ENCODE assay signal across 8 cellular contexts in the genomic region with DNA sequence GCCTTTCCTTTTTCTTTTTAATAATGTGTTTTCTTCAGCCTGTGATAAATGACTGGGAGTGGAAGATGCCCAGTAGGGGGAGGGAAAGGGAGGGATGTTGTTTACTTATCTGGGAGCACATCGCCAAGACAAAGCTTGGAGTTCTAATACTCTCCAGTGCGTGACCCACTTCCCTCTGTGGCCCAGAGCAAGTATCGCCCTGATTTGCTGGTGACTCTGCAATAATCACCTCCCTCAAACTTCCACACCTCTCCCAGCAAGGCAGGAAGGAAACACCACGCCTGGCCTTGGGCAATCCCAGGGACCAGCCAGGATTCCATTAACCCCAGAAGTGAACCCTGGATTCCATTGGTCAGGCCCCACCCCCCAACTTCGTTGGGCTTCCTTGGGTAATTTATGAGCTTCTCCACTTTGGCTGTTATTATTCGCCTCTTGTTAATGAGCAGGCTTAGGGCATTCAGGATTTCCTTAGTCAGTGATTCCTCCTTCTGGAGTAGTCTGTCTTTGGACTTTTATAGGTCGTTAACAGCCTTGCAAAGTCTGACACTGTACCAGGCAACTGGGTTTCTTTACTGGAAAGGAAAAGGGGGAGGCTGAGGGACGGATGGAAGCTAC. TPM values are rescaled to one million over a fixed set of nuclear protein-coding genes. Genes with fewer than 3 reads are reported as not detected.
A peak's percentile ranks its signal among the peaks of the same experiment; 100 is the strongest.
DNase-seq lines count a peak whose midpoint lies in the region; ATAC-seq and TF ChIP-seq lines count a peak whose summit lies in the region.

No MANE protein-coding gene starts in this region.

- intact Hi-C loops in CD14-positive monocyte (cut with micrococcal nuclease) (no loop called here), PC-3 (cut with micrococcal nuclease) (loop anchor here (1.0 to 5.0 kb wide), 4 partner anchors 12 to 97 kb away; no protein-coding TSS in a partner anchor), prostate gland (cut with DNase I) (no loop called here)

- no peaks in the 10 kb centered on the region for H4K20me1 ChIP-seq in PC-3 (ENCODE audit: low read length)

- peak overlapping the region; percentile 66 for H3K9ac ChIP-seq in PC-3 (ENCODE audit: low read length)

- H3K27ac ChIP-seq in PC-3 (ENCODE audit: low read length) (peak overlapping the region; percentile 96), prostate gland (peak overlapping the region; percentile 65 to 76)

- H2AFZ ChIP-seq in PC-3 (ENCODE audit: low read length) = peak overlapping the region; percentile 41; the same call in 1 of the 2 replicates

- peaks cover 17% of the 10 kb centered on the region for H3K4me1 Mint-ChIP-seq in CD14-positive monocyte

- peak overlapping the region; percentile 43 for H3K4me3 ChIP-seq in PC-3 (ENCODE audit: low read length)
- H3K4me3 ChIP-seq in fibroblast of pulmonary artery (replicated peaks; ENCODE audit: low read depth, low read length) = no peak overlapping the region
- no peak overlapping the region for H3K4me3 ChIP-seq in prostate gland

- H3K27me3 ChIP-seq in PC-3 (ENCODE audit: low read length) (no peaks in the 10 kb centered on the region), prostate gland (replicated peaks; ENCODE audit: insufficient read depth) (no peaks in the 10 kb centered on the region)

- POLR2A ChIA-PET in PC-3 (lab: Charles Lee; ENCODE audit: unreplicated experiment) = interaction anchor here (0.5 to 1.1 kb wide), 2 partner anchors 69 to 1107 kb away, joined by 3 to 4 read pairs; no protein-coding TSS in a partner anchor

- DNase-seq in CD14-positive monocyte (ENCODE audit: low spot score) (no peak), PC-3 (peak; percentile 84), fibroblast of pulmonary artery (ENCODE audit: low read depth) (peak; percentile 85), prostate gland (ENCODE audit: low spot score) (peak; percentile 76), cerebellum (ENCODE audit: low spot score) (no peak)

- TSS peak; percentile 74 for BruUV-seq in PC-3 (replicated peaks; lab: Mats Ljungman, UMichigan)

- H3K9me2 ChIP-seq in PC-3 (replicated peaks; ENCODE audit: low read length) = no peaks in the 10 kb centered on the region

- H3K4me2 ChIP-seq in PC-3 (ENCODE audit: low read length) = peak overlapping the region; percentile 75

- H3K79me2 ChIP-seq in PC-3 (ENCODE audit: low read length) = no peaks in the 10 kb centered on the region

- H3K36me3 Mint-ChIP-seq in CD14-positive monocyte = no peaks in the 10 kb centered on the region

- TF ChIP-seq CTCF in CD14-positive monocyte (IDR thresholded peaks at IDR 0.05) = no peak
- no peak for TF ChIP-seq CTCF in PC-3 (conservative IDR thresholded peaks at IDR 0.05; ENCODE audit: low read depth, low read length)
- no peak for TF ChIP-seq CTCF in fibroblast of pulmonary artery (IDR thresholded peaks at IDR 0.05; ENCODE audit: low read length, missing control alignments)
- peak in 3 of 4 experiments; percentile 23 to 46 (median 30) for TF ChIP-seq CTCF in prostate gland (IDR thresholded peaks at IDR 0.05)

- H3K27ac Mint-ChIP-seq in CD14-positive monocyte = peak overlapping the region in 5 of 7 donors; percentile 38 to 72 (median 50)

- no peaks in the 10 kb centered on the region for H3K9me3 ChIP-seq in PC-3 (ENCODE audit: low read length)
- H3K9me3 ChIP-seq in prostate gland = no peaks in the 10 kb centered on the region

- H3K9me3 Mint-ChIP-seq in CD14-positive monocyte = no peaks in the 10 kb centered on the region

- peaks cover 8 to 14% (median 10%) of the 10 kb centered on the region in 3 donors for H3K27me3 Mint-ChIP-seq in CD14-positive monocyte (ENCODE audit: low read depth in 3 of 3)

- ATAC-seq in PC-3 (peak; percentile 82), GM21381 (IDR thresholded peaks at IDR 0.05; ENCODE audit: unreplicated experiment) (no peak), GM21717 (IDR thresholded peaks at IDR 0.05; ENCODE audit: unreplicated experiment) (no peak), GM19397 (IDR thresholded peaks at IDR 0.05; ENCODE audit: unreplicated experiment) (no peak)

- H3F3A ChIP-seq in PC-3 (ENCODE audit: low read length, unreplicated experiment) = peaks cover 12% of the 10 kb centered on the region

- CTCF ChIA-PET in PC-3 (lab: Charles Lee) = interaction anchor here (0.7 to 1.5 kb wide), 6 partner anchors 11 to 96 kb away, joined by 3 to 11 read pairs (median 3); no protein-coding TSS in a partner anchor

- TF ChIP-seq POLR2A in prostate gland (IDR thresholded peaks at IDR 0.05) = no peak

- 6% methylated on average over 8 of the region's 8 CpGs for WGBS in prostate gland

- H3K4me1 ChIP-seq in PC-3 (ENCODE audit: insufficient read depth, low read length) (peaks cover 44% of the 10 kb centered on the region), prostate gland (replicated peaks) (peaks cover 6% of the 10 kb centered on the region)

- peak overlapping the region; percentile 13 to 40 for H3K4me3 Mint-ChIP-seq in CD14-positive monocyte

- H3K36me3 ChIP-seq in PC-3 (ENCODE audit: low read depth, low read length) (no peaks in the 10 kb centered on the region), prostate gland (no peaks in the 10 kb centered on the region)

RNA-seq across cellular contexts. Expression of a gene that starts 24.3 kb away (rescaled TPM):
- polyA plus RNA-seq in CD14-positive monocyte = not detected
- 3.5 and 7.8 TPM in 2 replicates for total RNA-seq in PC-3 (2014; rRNA removed)
- total RNA-seq in prostate gland = 1 to 10 TPM; 8.1 to 8.4 TPM
- total RNA-seq in cerebellum = 1.2 TPM

Comparison
In these comparisons a context has a peak if more than half of its experiments do, and no peak if none do; other contexts are left out.
1. DNase-seq: peak in PC-3 (single experiment), fibroblast of pulmonary artery (single experiment) and prostate gland (single experiment); none in CD14-positive monocyte (single experiment) and cerebellum (single experiment).
2. CTCF ChIP-seq: peak in prostate gland (3 of 4); none in CD14-positive monocyte (single experiment), PC-3 (single experiment) and fibroblast of pulmonary artery (single experiment).